13 cellular contexts compared by ENCODE assay signal in the genomic region with DNA sequence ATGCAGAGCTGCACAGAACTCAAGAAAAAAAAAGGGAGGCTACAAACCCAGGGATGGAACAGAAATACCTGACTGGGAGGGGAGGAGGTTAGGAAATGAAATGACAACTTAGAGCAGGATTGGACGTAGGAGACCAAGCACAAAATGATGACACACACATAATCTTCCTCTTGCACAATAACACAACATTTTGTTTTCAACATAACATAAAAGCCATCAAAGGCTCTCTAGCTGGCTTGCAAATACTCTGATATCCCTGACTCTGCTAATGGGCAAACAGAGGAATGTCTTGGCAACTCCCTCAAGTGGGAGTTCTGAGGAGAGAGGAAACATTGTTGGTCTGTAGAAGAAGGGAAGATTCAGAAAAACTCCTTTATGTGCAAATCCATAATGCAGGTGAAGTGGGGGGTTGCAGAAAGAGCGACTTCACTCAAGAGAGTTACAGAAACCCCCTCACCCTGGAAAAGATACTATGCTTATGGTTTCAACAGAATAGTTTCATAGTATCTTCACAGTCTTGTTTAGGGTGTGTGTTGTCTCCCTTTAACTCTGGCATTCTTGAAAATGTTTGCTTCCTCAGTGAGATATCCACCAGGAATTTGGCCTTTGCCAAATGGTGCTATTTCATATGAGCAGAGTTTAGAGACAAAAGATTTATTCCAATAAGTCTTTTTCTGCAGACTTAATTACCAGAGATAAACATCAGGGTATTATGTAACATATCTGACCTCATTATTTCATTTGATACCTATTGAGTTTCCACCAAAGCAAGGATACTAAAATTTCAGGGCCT. TPM values are rescaled to one million over a fixed set of nuclear protein-coding genes. Genes with fewer than 3 reads are reported as not detected.
A peak's percentile ranks its signal among the peaks of the same experiment; 100 is the strongest.
DNase-seq lines count a peak whose midpoint lies in the region; ATAC-seq, FAIRE-seq and TF ChIP-seq lines count a peak whose summit lies in the region.
"Had no signal": no experiment of that assay in that cellular context is flagged by ENCODE, and none has a peak within 500 bp of the region (broad histone marks: within the 10 kb centered on the region; RNA-seq: fewer than 3 reads in every experiment).

No MANE protein-coding gene starts in this region.

- peaks cover 36% of the 10 kb centered on the region for H3K4me1 Mint-ChIP-seq in astrocyte (ENCODE audit: low read depth, unreplicated experiment)

- H3K4me3 ChIP-seq in astrocyte (ENCODE audit: insufficient read depth, low read depth, low read length), result no peak overlapping the region
- H3K4me3 ChIP-seq in gastroesophageal sphincter, result no peak overlapping the region
- H3K4me3 ChIP-seq in suprapubic skin, result no peak overlapping the region

- no peaks in the 10 kb centered on the region for H4K20me1 ChIP-seq in astrocyte (ENCODE audit: insufficient read depth, low read length)

- no peak for TF ChIP-seq EP300 in gastroesophageal sphincter (IDR thresholded peaks at IDR 0.05)
- TF ChIP-seq EP300 in suprapubic skin (IDR thresholded peaks at IDR 0.05), result no peak

- H3K36me3 Mint-ChIP-seq in astrocyte (ENCODE audit: low read depth, unreplicated experiment), result peaks cover 38% of the 10 kb centered on the region

- ATAC-seq in gastroesophageal sphincter (peak; percentile 74), HG02981 (IDR thresholded peaks at IDR 0.05; ENCODE audit: unreplicated experiment) (no peak)

- H3K4me2 ChIP-seq in astrocyte (ENCODE audit: low read length), result peak overlapping the region; percentile 59

- H2AFZ ChIP-seq in astrocyte (ENCODE audit: low read depth, low read length), result no peak overlapping the region

- no peaks in the 10 kb centered on the region for H3K27me3 Mint-ChIP-seq in astrocyte (ENCODE audit: low read depth, unreplicated experiment)

- H3K4me3 Mint-ChIP-seq in astrocyte (ENCODE audit: unreplicated experiment), result peak overlapping the region; percentile 16
- H3K4me3 Mint-ChIP-seq: activated T-helper 1 cell treated with anti-CD3 and anti-CD28 coated beads, Interleukin-12 subunit alpha, Interleukin-12 subunit beta, Interleukin-2, Interleukin-4 antibody, amounts not matched to agents 30 ng/mL and 10 ng/mL and 1 ng/mL, durations not matched to agents 14 hours and 24 hours and 36 hours had no signal

- no peak for TF ChIP-seq POLR2A in gastroesophageal sphincter (IDR thresholded peaks at IDR 0.05)
- no peak for TF ChIP-seq POLR2A in suprapubic skin (IDR thresholded peaks at IDR 0.05)

- H3K4me1 ChIP-seq in astrocyte (ENCODE audit: insufficient read depth, low read length) (peaks cover 33% of the 10 kb centered on the region), gastroesophageal sphincter (peaks cover 0 to 8% (median 0%) of the 10 kb centered on the region in 3 donors), suprapubic skin (peaks cover 32% of the 10 kb centered on the region)

- no peaks in the 10 kb centered on the region for H3K9me3 ChIP-seq in astrocyte (ENCODE audit: insufficient read depth, low read depth, low read length)
- H3K9me3 ChIP-seq in gastroesophageal sphincter, result no peaks in the 10 kb centered on the region
- no peaks in the 10 kb centered on the region for H3K9me3 ChIP-seq in suprapubic skin

- DNase-seq in HCEC 1CT, result peak; percentile 71
- DNase-seq in astrocyte (ENCODE audit: low read depth), result peak; percentile 60
- no peak for DNase-seq in suprapubic skin (ENCODE audit: low spot score in 2 of 2)
- DNase-seq in DMS114 treated with DMSO at 0.1 percent for 48 hours (lab: John Stamatoyannopoulos, UW; ENCODE audit: unreplicated experiment), result no peak
- DNase-seq in SW480 (ENCODE audit: low spot score), result no peak
- DNase-seq: activated CD4-positive, CD25-positive, alpha-beta regulatory T cell treated with anti-CD3 and anti-CD28 coated beads, Interleukin-2, amount 50 U/mL, for 72 hours; NCI-H1048; NCI-H526 treated with DMSO at 0.1 percent for 48 hours; stimulated activated CD8-positive, alpha-beta memory T cell treated with anti-CD3 and anti-CD28 coated beads, Interleukin-4, amount 100 ng/mL, for 48 hours had no signal

- H3K9me3 Mint-ChIP-seq in astrocyte (ENCODE audit: unreplicated experiment), result peaks cover 3% of the 10 kb centered on the region
- H3K9me3 Mint-ChIP-seq: activated T-helper 1 cell treated with anti-CD3 and anti-CD28 coated beads, Interleukin-12 subunit alpha, Interleukin-12 subunit beta, Interleukin-2, Interleukin-4 antibody, amounts not matched to agents 30 ng/mL and 10 ng/mL and 1 ng/mL, durations not matched to agents 14 hours and 24 hours and 36 hours had no signal

- TF ChIP-seq CTCF in astrocyte (IDR thresholded peaks at IDR 0.05; ENCODE audit: insufficient read depth, low read depth, low read length) (no peak), gastroesophageal sphincter (IDR thresholded peaks at IDR 0.05) (no peak), suprapubic skin (IDR thresholded peaks at IDR 0.05) (no peak)

- H3K36me3 ChIP-seq in astrocyte (ENCODE audit: insufficient read depth, low read length), result peaks cover 6% of the 10 kb centered on the region
- H3K36me3 ChIP-seq in gastroesophageal sphincter, result peaks cover 0 to 44% of the 10 kb centered on the region in 2 donors
- peaks cover 9% of the 10 kb centered on the region for H3K36me3 ChIP-seq in suprapubic skin

- no peak overlapping the region for H3K9ac ChIP-seq in astrocyte (ENCODE audit: low read length)

- H3K27me3 ChIP-seq in astrocyte (ENCODE audit: insufficient read depth, low read length), result no peaks in the 10 kb centered on the region
- H3K27me3 ChIP-seq in gastroesophageal sphincter, result no peaks in the 10 kb centered on the region
- no peaks in the 10 kb centered on the region for H3K27me3 ChIP-seq in suprapubic skin

- no peak overlapping the region for H3K27ac ChIP-seq in astrocyte (ENCODE audit: low read depth, low read length)
- peak overlapping the region in 3 of 4 donors; percentile 36 to 53 (median 37) for H3K27ac ChIP-seq in gastroesophageal sphincter
- peak overlapping the region; percentile 14 for H3K27ac ChIP-seq in suprapubic skin

- WGBS in gastroesophageal sphincter (ENCODE audit: low coverage in 1 of 2), 2 donors, result 88 to 89% methylated on average over 2 of the region's 2 CpGs
- 76% methylated on average over 2 of the region's 2 CpGs for WGBS in suprapubic skin

- H3K27ac Mint-ChIP-seq in astrocyte (ENCODE audit: unreplicated experiment), result peak overlapping the region; percentile 36
- H3K27ac Mint-ChIP-seq: activated T-helper 1 cell treated with anti-CD3 and anti-CD28 coated beads, Interleukin-12 subunit alpha, Interleukin-12 subunit beta, Interleukin-2, Interleukin-4 antibody, amounts not matched to agents 30 ng/mL and 10 ng/mL and 1 ng/mL, durations not matched to agents 14 hours and 24 hours and 36 hours had no signal

- FAIRE-seq in astrocyte (lab: Jason Lieb, UNC), result peak; percentile 64
- FAIRE-seq: colon had no signal

- H3K79me2 ChIP-seq in astrocyte (ENCODE audit: insufficient read depth, low read length), result no peaks in the 10 kb centered on the region

RNA-seq across cellular contexts. Expression of a gene that starts 43.8 kb away (rescaled TPM):
- total RNA-seq in astrocyte (162 and 196 TPM in 2 replicates), gastroesophageal sphincter (100 to 1,000 TPM in 1 of 4 donors, 10 to 100 TPM in 3; 45.9 to 158 (median 88.4) TPM), suprapubic skin (10 to 100 TPM; 19.6 to 36.0 (median 26.2) TPM)

RNA-seq across cellular contexts. Expression of a gene that starts 57.1 kb away (rescaled TPM):
- total RNA-seq in astrocyte (54.6 and 59.0 TPM in 2 replicates), gastroesophageal sphincter (10 to 100 TPM; 14.3 to 39.9 (median 19.9) TPM), suprapubic skin (10 to 100 TPM; 18.0 to 44.2 (median 30.1) TPM)

RNA-seq across cellular contexts. Expression of a gene that starts 57.2 kb away (rescaled TPM):
- total RNA-seq in astrocyte (60.5 and 64.1 TPM in 2 replicates), gastroesophageal sphincter (10 to 100 TPM; 26.1 to 42.3 (median 31.6) TPM), suprapubic skin (10 to 100 TPM; 25.3 to 32.5 (median 27.3) TPM)

Comparison
In these comparisons a context has a peak if more than half of its experiments do, and no peak if none do; other contexts are left out.
1. DNase-seq: peak in HCEC 1CT (single experiment) and astrocyte (single experiment); none in suprapubic skin (0 of 2), DMS114 treated with DMSO at 0.1 percent for 48 hours (single experiment) and SW480 (single experiment).